ENCODE assay signal across 18 cellular contexts in genomic region chr1:211198111-211198510, GRCh38.
DNase-seq lines count a peak whose midpoint lies in the region; ATAC-seq and TF ChIP-seq lines count a peak whose summit lies in the region.
"Had no signal": no experiment of that assay in that cellular context is flagged by ENCODE, and none has a peak within 500 bp of the region (broad histone marks: within the 10 kb centered on the region; RNA-seq: fewer than 3 reads in every experiment).

No MANE protein-coding gene starts in this region.

- H3K27ac Mint-ChIP-seq in stimulated activated naive CD8-positive, alpha-beta T cell treated with anti-CD3 and anti-CD28 coated beads, Interleukin-15, amount 100 ng/mL, for 72 hours = no peak overlapping the region
- H3K27ac Mint-ChIP-seq: activated T-cell treated with anti-CD3 and anti-CD28 coated beads, Interleukin-2, amount 50 U/mL, for 72 hours; stimulated activated naive CD8-positive, alpha-beta T cell treated with anti-CD3 and anti-CD28 coated beads, Interleukin-15, Interleukin-2, amounts not matched to agents 100 ng/mL and 50 ng/mL, for 24 hours had no signal

- DNase-seq in Daoy (ENCODE audit: low read depth) (peak; percentile 62), RPMI7951 (ENCODE audit: low read depth) (peak; percentile 67), dermis blood vessel endothelial cell (peak; percentile 7), left lung (no peak), H4 (ENCODE audit: low spot score) (no peak), C1 segment of cervical spinal cord (lab: John Stamatoyannopoulos, UW) (no peak), mesenteric fat pad (ENCODE audit: low spot score) (no peak)
- no peak for DNase-seq in stimulated activated naive CD8-positive, alpha-beta T cell treated with anti-CD3 and anti-CD28 coated beads, Interleukin-15, amount 100 ng/mL, for 72 hours
- DNase-seq: activated CD4-positive, alpha-beta T cell treated with anti-CD3 and anti-CD28 coated beads, Interleukin-2, amount 50 U/mL, for 4 hours; activated T-cell treated with anti-CD3 and anti-CD28 coated beads, Interleukin-2, amount 50 U/mL, for 72 hours; colonic mucosa; COR-L47; naive B cell; posterior cingulate gyrus; stimulated activated CD4-positive, alpha-beta T cell treated with anti-CD3 and anti-CD28 coated beads, Interleukin-12 subunit alpha, Interleukin-12 subunit beta, amount 100 ng/mL, for 4 hours had no signal

- no peaks in the 10 kb centered on the region for H3K4me1 Mint-ChIP-seq in stimulated activated naive CD8-positive, alpha-beta T cell treated with anti-CD3 and anti-CD28 coated beads, Interleukin-15, amount 100 ng/mL, for 72 hours
- H3K4me1 Mint-ChIP-seq: naive B cell had no signal

- no peaks in the 10 kb centered on the region for H3K36me3 ChIP-seq in left lung
- H3K36me3 ChIP-seq: colonic mucosa, vagina had no signal

- TF ChIP-seq CTCF in left lung (IDR thresholded peaks at IDR 0.05) = no peak

- peaks cover 0 to 6% of the 10 kb centered on the region in 2 donors for H3K9me3 Mint-ChIP-seq in stimulated activated naive CD8-positive, alpha-beta T cell treated with anti-CD3 and anti-CD28 coated beads, Interleukin-15, amount 100 ng/mL, for 72 hours

- intact Hi-C loops in left lung (cut with DNase I) = no loop called here

- no peaks in the 10 kb centered on the region for H3K4me1 ChIP-seq in left lung
- H3K4me1 ChIP-seq: colonic mucosa, vagina had no signal

- peak; percentile 58 for ATAC-seq in left lung
- ATAC-seq in stimulated activated naive CD8-positive, alpha-beta T cell treated with anti-CD3 and anti-CD28 coated beads, Interleukin-15, amount 100 ng/mL, for 72 hours = no peak
- ATAC-seq: activated T-cell treated with anti-CD3 and anti-CD28 coated beads, Interleukin-2, amount 50 U/mL, for 72 hours; left lobe of liver had no signal

- H3K4me3 Mint-ChIP-seq in stimulated activated naive CD8-positive, alpha-beta T cell treated with anti-CD3 and anti-CD28 coated beads, Interleukin-15, amount 100 ng/mL, for 72 hours = no peak overlapping the region
- H3K4me3 Mint-ChIP-seq: activated T-cell treated with anti-CD3 and anti-CD28 coated beads, Interleukin-2, amount 50 U/mL, for 72 hours; naive B cell; stimulated activated naive CD8-positive, alpha-beta T cell treated with anti-CD3 and anti-CD28 coated beads, Interleukin-15, Interleukin-2, amounts not matched to agents 100 ng/mL and 50 ng/mL, for 24 hours had no signal

- no peaks in the 10 kb centered on the region for H3K27me3 ChIP-seq in left lung
- H3K27me3 ChIP-seq: colonic mucosa, vagina had no signal

- peaks cover 0 to 2% of the 10 kb centered on the region in 2 donors for H3K9me3 ChIP-seq in left lung
- H3K9me3 ChIP-seq: colonic mucosa, vagina had no signal

- no peaks in the 10 kb centered on the region for H3K27me3 Mint-ChIP-seq in stimulated activated naive CD8-positive, alpha-beta T cell treated with anti-CD3 and anti-CD28 coated beads, Interleukin-15, amount 100 ng/mL, for 72 hours
- H3K27me3 Mint-ChIP-seq: stimulated activated naive CD8-positive, alpha-beta T cell treated with anti-CD3 and anti-CD28 coated beads, Interleukin-15, Interleukin-2, amounts not matched to agents 100 ng/mL and 50 ng/mL, for 24 hours had no signal

- no peak overlapping the region for H3K4me3 ChIP-seq in left lung
- H3K4me3 ChIP-seq: colonic mucosa, vagina had no signal

- H3K27ac ChIP-seq in left lung = no peak overlapping the region
- H3K27ac ChIP-seq: colonic mucosa, vagina had no signal

Comparison
In these comparisons a context has a peak if more than half of its experiments do, and no peak if none do; other contexts are left out.
1. DNase-seq: peak in Daoy (single experiment), RPMI7951 (single experiment) and dermis blood vessel endothelial cell (single experiment); none in left lung (0 of 2), H4 (single experiment), C1 segment of cervical spinal cord (0 of 14), stimulated activated naive CD8-positive, alpha-beta T cell treated with anti-CD3 and anti-CD28 coated beads, Interleukin-15, amount 100 ng/mL, for 72 hours (0 of 2) and mesenteric fat pad (single experiment).